ENCODE assay signal across 8 cellular contexts in genomic region chr11:17388609-17389204, GRCh38. TPM values are rescaled to one million over a fixed set of nuclear protein-coding genes. Genes with fewer than 3 reads are reported as not detected.
DNase-seq lines count a peak whose midpoint lies in the region; ATAC-seq, FAIRE-seq and TF ChIP-seq lines count a peak whose summit lies in the region.

TSS of gene KCNJ11 (minus strand) at chr11:17388659. CDS start at chr11:17388091, 568 bp downstream.

- H3K27me3 ChIP-seq in KMS-11 (ENCODE audit: insufficient read depth, low read depth) (no peaks in the 10 kb centered on the region), K562 (ENCODE audit: control insufficient read depth in 2 of 2, insufficient read depth in 2 of 2, low read length in 2 of 2) (peaks cover 0 to 10% of the 10 kb centered on the region in 2 experiments), thoracic aorta (replicated peaks; ENCODE audit: insufficient read depth) (no peaks in the 10 kb centered on the region)

- TF ChIP-seq CTCF in KMS-11 (conservative IDR thresholded peaks at IDR 0.05; ENCODE audit: low read depth, low read length) (no peak), K562 (IDR thresholded peaks at IDR 0.05 in 2 of 3, conservative IDR thresholded peaks at IDR 0.05 in 1 of 3; ENCODE audit: insufficient read depth in 2 of 3, low read depth in 1 of 3, low read length in 3 of 3) (no peak), thoracic aorta (IDR thresholded peaks at IDR 0.05) (no peak)

- DNase-seq in DMS53 treated with DMSO at 0.1 percent for 48 hours (lab: John Stamatoyannopoulos, UW; ENCODE audit: unreplicated experiment) (peak; percentile 62), K562 (ENCODE audit: extremely low read depth in 1 of 4, low spot score in 3 of 4) (no peak), left kidney (ENCODE audit: low read depth, low spot score) (peak; percentile 62), thoracic aorta (ENCODE audit: low spot score) (no peak), RKO (ENCODE audit: low spot score) (no peak), hepatic stellate cell (ENCODE audit: low spot score) (no peak)

- no peak for TF ChIP-seq RAD21 in K562 (CRISPR knock-in tag; conservative IDR thresholded peaks at IDR 0.05 in 1 of 2, IDR thresholded peaks at IDR 0.05 in 1 of 2)

- POLR2A ChIA-PET in K562 (lab: Yijun Ruan, JAX): interaction anchor here (0.7 kb wide), 1 partner anchor 17 kb away, joined by 3 read pairs; no protein-coding TSS in a partner anchor

- peak within 1 kb of the TSS; percentile 88 for H2AFZ ChIP-seq in KMS-11 (ENCODE audit: low read depth)
- peak within 1 kb of the TSS; percentile 90 for H2AFZ ChIP-seq in K562 (ENCODE audit: low read depth, low read length)

- no peaks in the 10 kb centered on the region for H4K20me1 ChIP-seq in KMS-11 (ENCODE audit: insufficient read depth)
- peaks cover 11% of the 10 kb centered on the region for H4K20me1 ChIP-seq in K562 (replicated peaks; ENCODE audit: control insufficient read depth, insufficient read depth, low read length)

- in situ Hi-C loops in K562 (cut with MboI): no loop called here

- H3K27ac ChIP-seq in KMS-11: no peak within 1 kb of the TSS; the same call in 1 of the 2 replicates
- no peak within 1 kb of the TSS for H3K27ac ChIP-seq in K562 (ENCODE audit: extremely low read depth, low read depth, low read length)
- no peak within 1 kb of the TSS for H3K27ac ChIP-seq in thoracic aorta

- TF ChIP-seq POLR2A in K562 (conservative IDR thresholded peaks at IDR 0.05): no peak

- intact Hi-C loops in K562 (cut with micrococcal nuclease): loop anchor here (1.0 to 5.0 kb wide), 2 partner anchors 91 to 441 kb away; no protein-coding TSS in a partner anchor

- peaks cover 14% of the 10 kb centered on the region for H3K4me1 ChIP-seq in KMS-11 (ENCODE audit: low read depth, poor library complexity, severe bottlenecking)
- H3K4me1 ChIP-seq in K562 (replicated peaks in 1 of 2; ENCODE audit: control insufficient read depth in 2 of 2, insufficient read depth in 2 of 2, low read length in 2 of 2): peaks cover 2 to 36% of the 10 kb centered on the region in 2 experiments; a peak in 3 of 5 replicates
- H3K4me1 ChIP-seq in thoracic aorta (ENCODE audit: control insufficient read depth in 1 of 2, low read depth in 2 of 2): peaks cover 4 to 16% of the 10 kb centered on the region in 2 donors

- BruUV-seq in K562 (replicated peaks; lab: Mats Ljungman, UMichigan): no TSS peak

- peak within 1 kb of the TSS; percentile 58; the same call in 1 of the 2 replicates for H3K9ac ChIP-seq in KMS-11
- peak within 1 kb of the TSS; percentile 50 to 89; a peak in 3 of 4 replicates for H3K9ac ChIP-seq in K562 (ENCODE audit: insufficient read depth in 1 of 2, low read depth in 2 of 2, low read length in 2 of 2)

- FAIRE-seq in K562 (lab: Jason Lieb, UNC): no peak

- H3K4me2 ChIP-seq in KMS-11 (peak within 1 kb of the TSS; percentile 69), K562 (ENCODE audit: insufficient read depth, low read length) (peak within 1 kb of the TSS; percentile 76)

- H3K79me2 ChIP-seq in KMS-11 (ENCODE audit: insufficient read depth, low read depth) (no peaks in the 10 kb centered on the region), K562 (ENCODE audit: control insufficient read depth, insufficient read depth, low read length) (no peaks in the 10 kb centered on the region)

- ATAC-seq in GM21515 (IDR thresholded peaks at IDR 0.05; ENCODE audit: unreplicated experiment) (peak; percentile 40), K562 (peak; percentile 72), thoracic aorta (ENCODE audit: insufficient number of reproducible peaks, low FRiP score, low read depth) (no peak)

- no peak within 1 kb of the TSS for H3K4me3 ChIP-seq in KMS-11 (IDR thresholded peaks at IDR 0.05; ENCODE audit: insufficient read depth, low read depth, low read length)
- peak within 1 kb of the TSS; percentile 56 for H3K4me3 ChIP-seq in K562
- H3K4me3 ChIP-seq in thoracic aorta: peak within 1 kb of the TSS; percentile 68

- CTCF ChIA-PET in K562 (lab: Yijun Ruan, JAX; ENCODE audit: low intra/inter-chr PET ratio): interaction anchor here (1.7 to 3.0 kb wide), 2 partner anchors 116 to 159 kb away, joined by 3 to 11 read pairs; no protein-coding TSS in a partner anchor

- H3K9me3 ChIP-seq in K562 (replicated peaks; ENCODE audit: control insufficient read depth, insufficient read depth, low read depth, low read length): no peaks in the 10 kb centered on the region
- no peaks in the 10 kb centered on the region for H3K9me3 ChIP-seq in thoracic aorta

- WGBS in K562 (ENCODE audit: insufficient coverage, low coverage, missing lambda C conversion rate): 5% methylated on average over 26 of the region's 53 CpGs

- H3K36me3 ChIP-seq in KMS-11 (ENCODE audit: insufficient read depth): no peaks in the 10 kb centered on the region
- H3K36me3 ChIP-seq in K562 (ENCODE audit: control insufficient read depth, insufficient read depth, low read length): no peaks in the 10 kb centered on the region
- H3K36me3 ChIP-seq in thoracic aorta: no peaks in the 10 kb centered on the region

- peaks cover 5% of the 10 kb centered on the region for H3K9me1 ChIP-seq in K562 (ENCODE audit: control insufficient read depth, insufficient read depth, low read length)

- no peak for TF ChIP-seq EP300 in K562 (IDR thresholded peaks at IDR 0.05; ENCODE audit: low read length)

TF ChIP-seq in K562, 482 proteins besides CTCF, POLR2A, EP300 and RAD21 (continues in another document):
- TF ChIP-seq CTCFL (IDR thresholded peaks at IDR 0.05; ENCODE audit: borderline replicate concordance, insufficient read depth, low read depth, low read length, poor library complexity, severe bottlenecking) (no peak), NELFE (IDR thresholded peaks at IDR 0.05; ENCODE audit: insufficient read depth, insufficient read length) (no peak), KDM2B (CRISPR knock-in tag; IDR thresholded peaks at IDR 0.05) (no peak), NFXL1 (CRISPR knock-in tag; IDR thresholded peaks at IDR 0.05) (no peak), NFRKB (IDR thresholded peaks at IDR 0.05; ENCODE audit: low read depth) (no peak), PPARD (CRISPR knock-in tag; IDR thresholded peaks at IDR 0.05) (no peak), BACH1 (tag; IDR thresholded peaks at IDR 0.05) (no peak), ZNF282 (CRISPR knock-in tag; IDR thresholded peaks at IDR 0.05) (no peak), CBFB (CRISPR knock-in tag; IDR thresholded peaks at IDR 0.05) (no peak), ZNF134 (CRISPR knock-in tag; conservative IDR thresholded peaks at IDR 0.05) (no peak)

RNA-seq across cellular contexts. Expression of gene KCNJ11, which starts in this region (rescaled TPM):
- 2.1 and 9.1 TPM in 2 replicates for total RNA-seq in K562 (2011; cell fraction: chromatin; rRNA removed; ENCODE audit: low replicate concordance)
- 11.7 and 13.2 TPM in 2 replicates for total RNA-seq in K562 (2011; cell fraction: nucleolus; rRNA removed)
- 5.3 and 6.8 TPM in 2 replicates for total RNA-seq in K562 (2011; cell fraction: nucleoplasm; rRNA removed)
- total RNA-seq in K562 (2014; rRNA removed): 1.6 and 2.7 TPM in 2 replicates
- total RNA-seq in K562 (2014; rRNA removed; fragmentation: Illumina TruSeq; extraction: Trizol): 0.41 and 0.62 TPM in 2 replicates
- total RNA-seq in K562 (2015; rRNA removed; fragmentation: Illumina TruSeq; extraction: Trizol): 0.54 and 0.60 TPM in 2 replicates
- 3.3 and 3.7 TPM in 2 replicates for total RNA-seq in K562 (2021)
- 0.85 and 1.8 TPM in 2 replicates for polyA plus RNA-seq in K562 (2011; rRNA removed)
- polyA plus RNA-seq in K562 (2011; cell fraction: cytosol; rRNA removed): 1.7 and 2.6 TPM in 2 replicates
- 2.1 and 2.6 TPM in 2 replicates for polyA plus RNA-seq in K562 (2011; cell fraction: nucleus; rRNA removed)
- polyA plus RNA-seq in K562 (2012): 1.5 and 4.7 TPM in 2 replicates
- polyA plus RNA-seq in K562 (2014; fragmentation: Illumina TruSeq; extraction: Trizol): 1.4 and 3.1 TPM in 2 replicates
- not detected for polyA plus RNA-seq in K562 (2014; fragmentation: Nextera tagmentation; extraction: Ambion mirVana)
- 0.86 and 2.7 TPM in 2 replicates for polyA plus RNA-seq in K562 (2014; rRNA removed)
- polyA minus RNA-seq in K562 (2011; rRNA and poly(A)+ RNA removed): 1.2 and 2.7 TPM in 2 replicates
- polyA minus RNA-seq in K562 (2011; cell fraction: cytosol; rRNA and poly(A)+ RNA removed): 5.3 and 5.6 TPM in 2 replicates
- 2.1 and 3.0 TPM in 2 replicates for polyA minus RNA-seq in K562 (2011; cell fraction: nucleus; rRNA and poly(A)+ RNA removed)
- total RNA-seq in thoracic aorta: 1 to 10 TPM; 2.5 to 2.7 TPM

Comparison
In these comparisons a context has a peak if more than half of its experiments do, and no peak if none do; other contexts are left out.
1. DNase-seq: peak in DMS53 treated with DMSO at 0.1 percent for 48 hours (single experiment) and left kidney (single experiment); none in K562 (0 of 4), thoracic aorta (single experiment), RKO (single experiment) and hepatic stellate cell (single experiment).